14 cellular contexts compared by ENCODE assay signal in genomic region chr5:148336704-148337435, GRCh38. TPM values are rescaled to one million over a fixed set of nuclear protein-coding genes. Genes with fewer than 3 reads are reported as not detected.
DNase-seq lines count a peak whose midpoint lies in the region; ATAC-seq and TF ChIP-seq lines count a peak whose summit lies in the region.
"Had no signal": no experiment of that assay in that cellular context is flagged by ENCODE, and none has a peak within 500 bp of the region (broad histone marks: within the 10 kb centered on the region; RNA-seq: fewer than 3 reads in every experiment).

No MANE protein-coding gene starts in this region.

- TF ChIP-seq CTCF in upper lobe of left lung (IDR thresholded peaks at IDR 0.05) = no peak

- no peaks in the 10 kb centered on the region for H3K36me3 ChIP-seq in Karpas-422 (ENCODE audit: insufficient read depth, low read length)
- H3K36me3 ChIP-seq in upper lobe of left lung = no peaks in the 10 kb centered on the region

- H3K4me3 ChIP-seq in Karpas-422 (ENCODE audit: low read length) (no peak overlapping the region), upper lobe of left lung (no peak overlapping the region)
- H3K4me3 ChIP-seq: heart left ventricle, psoas muscle had no signal

- H3K4me1 ChIP-seq in Karpas-422 (ENCODE audit: low read length) (peaks cover 9% of the 10 kb centered on the region), upper lobe of left lung (no peaks in the 10 kb centered on the region)
- H3K4me1 ChIP-seq: heart left ventricle, psoas muscle had no signal

- H3K27ac ChIP-seq in Karpas-422 (ENCODE audit: low read length) = no peak overlapping the region
- no peak overlapping the region for H3K27ac ChIP-seq in upper lobe of left lung
- H3K27ac ChIP-seq: heart left ventricle, psoas muscle had no signal

- H3K9me3 ChIP-seq in Karpas-422 (ENCODE audit: low read length) (no peaks in the 10 kb centered on the region), upper lobe of left lung (no peaks in the 10 kb centered on the region)
- H3K9me3 ChIP-seq: heart left ventricle, psoas muscle had no signal

- H3K27me3 ChIP-seq in Karpas-422 (ENCODE audit: low read length) (no peaks in the 10 kb centered on the region), upper lobe of left lung (no peaks in the 10 kb centered on the region)
- H3K27me3 ChIP-seq: heart left ventricle had no signal

- no peaks in the 10 kb centered on the region for H4K20me1 ChIP-seq in Karpas-422 (ENCODE audit: insufficient read depth, low read depth, low read length)

- no peak for TF ChIP-seq EP300 in upper lobe of left lung (IDR thresholded peaks at IDR 0.05)

- no peaks in the 10 kb centered on the region for H3K79me2 ChIP-seq in Karpas-422 (ENCODE audit: low read length)

- ATAC-seq in GM18505 (IDR thresholded peaks at IDR 0.05; ENCODE audit: unreplicated experiment) (peak; percentile 91), GM21825 (IDR thresholded peaks at IDR 0.05; ENCODE audit: unreplicated experiment) (peak; percentile 80), esophagus mucosa (peak; percentile 77), upper lobe of left lung (ENCODE audit: low FRiP score in 2 of 2) (no peak), HG03139 (IDR thresholded peaks at IDR 0.05; ENCODE audit: unreplicated experiment) (no peak)
- ATAC-seq: activated naive CD8-positive, alpha-beta T cell treated with anti-CD3 and anti-CD28 coated beads, Interleukin-2, amount 50 U/mL, for 24 hours; psoas muscle had no signal

- no peak overlapping the region for H2AFZ ChIP-seq in Karpas-422 (ENCODE audit: low read length)

- 79 to 94% methylated on average over 3 of the region's 3 CpGs for WGBS in upper lobe of left lung, 2 donors

- no peak overlapping the region for H3K9ac ChIP-seq in Karpas-422 (ENCODE audit: low read length)

- TF ChIP-seq POLR2A in GM18505 (IDR thresholded peaks at IDR 0.05; ENCODE audit: borderline replicate concordance, extremely low read depth, insufficient read depth, insufficient read length) (no peak), upper lobe of left lung (IDR thresholded peaks at IDR 0.05) (no peak)

- DNase-seq in Karpas-422 (peak; percentile 72), NCI-H2196 (lab: John Stamatoyannopoulos, UW; ENCODE audit: unreplicated experiment) (no peak), NCI-H1105 (lab: John Stamatoyannopoulos, UW) (no peak), upper lobe of left lung (no peak)
- DNase-seq: activated naive CD8-positive, alpha-beta T cell treated with anti-CD3 and anti-CD28 coated beads, Interleukin-2, amount 50 U/mL, for 24 hours; heart left ventricle; NCI-H1417 treated with DMSO at 0.1 percent for 48 hours; psoas muscle; stimulated activated CD4-positive, alpha-beta T cell treated with anti-CD3 and anti-CD28 coated beads, Interleukin-4, amount 100 ng/mL, for 24 hours; T1000 had no signal

- no peaks in the 10 kb centered on the region for H3K9me2 ChIP-seq in Karpas-422 (replicated peaks; ENCODE audit: insufficient read depth, low read length)

- no peak overlapping the region for H3K4me2 ChIP-seq in Karpas-422 (ENCODE audit: low read depth, low read length, poor library complexity, severe bottlenecking)

RNA-seq across cellular contexts. Expression of gene SPINK9, which starts 1.5 kb away (rescaled TPM):
- total RNA-seq in Karpas-422 (2014; rRNA removed; shearing (Covaris generic); ENCODE audit: low replicate concordance) = not detected in 2 replicates
- not detected for total RNA-seq in esophagus mucosa
- total RNA-seq in upper lobe of left lung = not detected
- total RNA-seq: psoas muscle had no signal

RNA-seq across cellular contexts. Expression of gene SPINK7, which starts 24.6 kb away (rescaled TPM):
- not detected in 2 replicates for total RNA-seq in Karpas-422 (2014; rRNA removed; shearing (Covaris generic); ENCODE audit: low replicate concordance)
- total RNA-seq in esophagus mucosa (138 TPM), upper lobe of left lung (not detected)
- total RNA-seq: heart left ventricle, psoas muscle had no signal

RNA-seq across cellular contexts. Expression of gene FBXO38, which starts 46.9 kb away (rescaled TPM):
- total RNA-seq in Karpas-422 (2014; rRNA removed; shearing (Covaris generic); ENCODE audit: low replicate concordance) = 56.7 and 130 TPM in 2 replicates
- total RNA-seq in esophagus mucosa (22.4 TPM), upper lobe of left lung (100 to 1,000 TPM in 2 of 6 donors, 10 to 100 TPM in 4; 33.0 to 103 (median 61.6) TPM)

Comparison
In these comparisons a context has a peak if more than half of its experiments do, and no peak if none do; other contexts are left out.
1. ATAC-seq: peak in GM18505 (single experiment), GM21825 (single experiment) and esophagus mucosa (single experiment); none in upper lobe of left lung (0 of 2) and HG03139 (single experiment).
2. RNA of gene SPINK7, which starts 24.6 kb away (total RNA-seq): 138 TPM in esophagus mucosa (single experiment); not detected in Karpas-422 and not detected in upper lobe of left lung; every median in the first group is over 100 times any median in the second.